In genomic region chr7:55255501-55256445, GRCh38 we compare ENCODE assay signal across 9 cellular contexts.
DNase-seq lines count a peak whose midpoint lies in the region; ATAC-seq and TF ChIP-seq lines count a peak whose summit lies in the region.
"Had no signal": no experiment of that assay in that cellular context is flagged by ENCODE, and none has a peak within 500 bp of the region (broad histone marks: within the 10 kb centered on the region; RNA-seq: fewer than 3 reads in every experiment).

No MANE protein-coding gene starts in this region.

- H3K4me3 Mint-ChIP-seq in CD4-positive, alpha-beta memory T cell: peak overlapping the region; percentile 81 to 94 (median 90)

- POLR2A ChIA-PET in CD4-positive, alpha-beta memory T cell (lab: Charles Lee; ENCODE audit: partially characterized antibody): interaction anchor here (1.0 to 1.2 kb wide), 2 partner anchors 482 to 497 kb away, joined by 5 to 7 read pairs; partner anchors contain the start of gene SEC61G

- ATAC-seq in GM19372 (IDR thresholded peaks at IDR 0.05; ENCODE audit: low read depth, unreplicated experiment): peak; percentile 90
- peak; percentile 43 for ATAC-seq in HG03469 (IDR thresholded peaks at IDR 0.05; ENCODE audit: unreplicated experiment)

- H3K36me3 ChIP-seq in CD4-positive, alpha-beta memory T cell (ENCODE audit: insufficient read depth, low read length): no peaks in the 10 kb centered on the region
- H3K36me3 ChIP-seq in NT2/D1 (ENCODE audit: insufficient read depth, insufficient read length, low read length) (no peaks in the 10 kb centered on the region), esophagus muscularis mucosa (no peaks in the 10 kb centered on the region)

- WGBS in esophagus muscularis mucosa: 24% methylated on average over 39 of the region's 43 CpGs

- H3K27ac ChIP-seq in CD4-positive, alpha-beta memory T cell (ENCODE audit: low read depth, low read length): no peak overlapping the region
- H3K27ac ChIP-seq in esophagus muscularis mucosa (replicated peaks in 1 of 4): peak overlapping the region; percentile 55 to 77 (median 72)
- H3K27ac ChIP-seq: epithelial cell of prostate had no signal

- H3K9me3 Mint-ChIP-seq in CD4-positive, alpha-beta memory T cell: peaks cover 0 to 3% (median 0%) of the 10 kb centered on the region in 8 donors

- TF ChIP-seq POLR2A in esophagus muscularis mucosa (IDR thresholded peaks at IDR 0.05; ENCODE audit: low read depth): no peak

- H3K9ac ChIP-seq in NT2/D1 (ENCODE audit: insufficient read length, low read depth): peak overlapping the region; percentile 90

- peaks cover 14% of the 10 kb centered on the region for H3K4me1 ChIP-seq in CD4-positive, alpha-beta memory T cell (ENCODE audit: insufficient read depth, low read length)
- H3K4me1 ChIP-seq in NT2/D1 (ENCODE audit: insufficient read depth, insufficient read length) (peaks cover 2% of the 10 kb centered on the region), esophagus muscularis mucosa (peaks cover 17 to 21% (median 19%) of the 10 kb centered on the region in 4 donors)

- peak; percentile 54 to 67 (median 65) for DNase-seq in CD4-positive, alpha-beta memory T cell
- peak; percentile 85 for DNase-seq in NT2/D1 (ENCODE audit: low read depth, low spot score)
- peak; percentile 75 for DNase-seq in activated T-cell treated with anti-CD3 and anti-CD28 coated beads for 48 hours (ENCODE audit: low read depth)
- no peak for DNase-seq in esophagus muscularis mucosa (ENCODE audit: extremely low spot score)
- peak; percentile 92 for DNase-seq in myocyte (ENCODE audit: low read depth)
- DNase-seq in stimulated activated CD8-positive, alpha-beta memory T cell treated with anti-CD3 and anti-CD28 coated beads, Interleukin-7, amount 100 ng/mL, for 48 hours (ENCODE audit: extremely low read depth in 1 of 2, low read depth in 1 of 2): peak; percentile 44 to 60

- H3K4me3 ChIP-seq in CD4-positive, alpha-beta memory T cell (ENCODE audit: low read length in 2 of 2): peak overlapping the region; percentile 66 to 73
- H3K4me3 ChIP-seq in NT2/D1 (ENCODE audit: insufficient read length, low read depth): peak overlapping the region; percentile 41
- peak overlapping the region; percentile 65 to 78 (median 70) for H3K4me3 ChIP-seq in esophagus muscularis mucosa

- H3K9me3 ChIP-seq in CD4-positive, alpha-beta memory T cell (ENCODE audit: control insufficient read depth in 1 of 2, low read length in 2 of 2): no peaks in the 10 kb centered on the region
- H3K9me3 ChIP-seq in NT2/D1 (ENCODE audit: insufficient read depth, low read length) (no peaks in the 10 kb centered on the region), esophagus muscularis mucosa (no peaks in the 10 kb centered on the region)

- peak overlapping the region in 5 of 7 donors; percentile 21 to 77 (median 63) for H3K27ac Mint-ChIP-seq in CD4-positive, alpha-beta memory T cell

- peaks cover 5 to 18% (median 13%) of the 10 kb centered on the region in 4 donors for H3K4me1 Mint-ChIP-seq in CD4-positive, alpha-beta memory T cell

- peaks cover 8% of the 10 kb centered on the region for H3K27me3 ChIP-seq in CD4-positive, alpha-beta memory T cell (ENCODE audit: insufficient read depth, low read length)
- H3K27me3 ChIP-seq in NT2/D1 (ENCODE audit: insufficient read depth, insufficient read length) (peaks cover 31% of the 10 kb centered on the region), esophagus muscularis mucosa (peaks cover 0 to 24% (median 0%) of the 10 kb centered on the region in 4 donors)

- no peaks in the 10 kb centered on the region for H3K36me3 Mint-ChIP-seq in CD4-positive, alpha-beta memory T cell

- CTCF ChIA-PET in CD4-positive, alpha-beta memory T cell (lab: Charles Lee; ENCODE audit: partially characterized antibody): interaction anchor here (0.8 to 5.9 kb wide), 29 partner anchors 9 to 827 kb away, joined by 3 to 188 read pairs (median 4); partner anchors contain the start of genes LANCL2 and SEC61G

- intact Hi-C loops in CD4-positive, alpha-beta memory T cell (cut with micrococcal nuclease): loop anchor here (1.0 to 2.0 kb wide), 3 partner anchors 109 to 496 kb away; partner anchors contain the start of genes LANCL2 and SEC61G
- intact Hi-C loops in esophagus muscularis mucosa (cut with DNase I): loop anchor here (1.0 to 5.0 kb wide), 3 partner anchors 237 to 481 kb away; partner anchors contain the start of gene EGFR

- TF ChIP-seq EP300 in esophagus muscularis mucosa (IDR thresholded peaks at IDR 0.05): no peak

- TF ChIP-seq CTCF in esophagus muscularis mucosa (IDR thresholded peaks at IDR 0.05): peak; percentile 87 to 93 (median 92)

- peaks cover 26 to 50% of the 10 kb centered on the region in 2 donors for H3K27me3 Mint-ChIP-seq in CD4-positive, alpha-beta memory T cell
